In genomic region chr7:80106498-80107113, GRCh38 we compare ENCODE assay signal across 13 cellular contexts. TPM values are rescaled to one million over a fixed set of nuclear protein-coding genes. Genes with fewer than 3 reads are reported as not detected.
DNase-seq lines count a peak whose midpoint lies in the region; ATAC-seq, FAIRE-seq and TF ChIP-seq lines count a peak whose summit lies in the region.
"Had no signal": no experiment of that assay in that cellular context is flagged by ENCODE, and none has a peak within 500 bp of the region (broad histone marks: within the 10 kb centered on the region; RNA-seq: fewer than 3 reads in every experiment).

No MANE protein-coding gene starts in this region.

- peak overlapping the region; percentile 13 for H3K4me3 Mint-ChIP-seq in endothelial cell (ENCODE audit: unreplicated experiment)
- H3K4me3 Mint-ChIP-seq in CD8-positive, alpha-beta memory T cell, result no peak overlapping the region

- H3K9me3 ChIP-seq in right lobe of liver (no peaks in the 10 kb centered on the region), HepG2 (ENCODE audit: low read length) (no peaks in the 10 kb centered on the region)
- no peaks in the 10 kb centered on the region for H3K9me3 ChIP-seq in CD8-positive, alpha-beta memory T cell (ENCODE audit: low read length)
- H3K9me3 ChIP-seq: BE2C had no signal

- FAIRE-seq in HepG2 (lab: Jason Lieb, UNC), result no peak

- POLR2A ChIA-PET in HepG2 (lab: Yijun Ruan, JAX), result no interaction called here
- POLR2A ChIA-PET in CD8-positive, alpha-beta memory T cell (lab: Charles Lee), result no interaction called here

- 49% methylated on average over 2 of the region's 2 CpGs for WGBS in right lobe of liver (ENCODE audit: insufficient coverage, low coverage, low lambda C conversion rate, missing lambda C conversion rate)
- 32% methylated on average over 2 of the region's 2 CpGs for WGBS in HepG2 (ENCODE audit: low lambda C conversion rate)

- H3K4me1 ChIP-seq in right lobe of liver, result peaks cover 0 to 7% (median 0%) of the 10 kb centered on the region in 4 donors
- no peaks in the 10 kb centered on the region for H3K4me1 ChIP-seq in HepG2 (ENCODE audit: insufficient read depth, low read length)
- H3K4me1 ChIP-seq in CD8-positive, alpha-beta memory T cell (ENCODE audit: insufficient read depth, low read length), result peaks cover 9% of the 10 kb centered on the region
- H3K4me1 ChIP-seq: BE2C had no signal

- H3K4me1 Mint-ChIP-seq in endothelial cell (ENCODE audit: unreplicated experiment), result peaks cover 47% of the 10 kb centered on the region
- peaks cover 0 to 7% (median 0%) of the 10 kb centered on the region in 3 donors for H3K4me1 Mint-ChIP-seq in CD8-positive, alpha-beta memory T cell

- H3K27ac ChIP-seq in right lobe of liver (no peak overlapping the region), HepG2 (ENCODE audit: extremely low read length, insufficient read depth, low read length) (no peak overlapping the region), caudate nucleus (ENCODE audit: low read depth, low read length) (no peak overlapping the region)
- no peak overlapping the region for H3K27ac ChIP-seq in CD8-positive, alpha-beta memory T cell (ENCODE audit: low read depth, low read length)

- no peaks in the 10 kb centered on the region for H3K36me3 Mint-ChIP-seq in endothelial cell (ENCODE audit: low read depth, unreplicated experiment)
- H3K36me3 Mint-ChIP-seq in CD8-positive, alpha-beta memory T cell, result no peaks in the 10 kb centered on the region
- H3K36me3 Mint-ChIP-seq: T-cell had no signal

- H3K79me2 ChIP-seq in HepG2 (ENCODE audit: insufficient read depth, low read length), result no peaks in the 10 kb centered on the region

- peaks cover 2% of the 10 kb centered on the region for H3K27me3 Mint-ChIP-seq in endothelial cell (ENCODE audit: unreplicated experiment)
- H3K27me3 Mint-ChIP-seq in CD8-positive, alpha-beta memory T cell, result no peaks in the 10 kb centered on the region
- H3K27me3 Mint-ChIP-seq: T-cell had no signal

- H3K27me3 ChIP-seq in right lobe of liver, result no peaks in the 10 kb centered on the region
- no peaks in the 10 kb centered on the region for H3K27me3 ChIP-seq in HepG2 (ENCODE audit: control insufficient read depth in 1 of 2, insufficient read depth in 2 of 2, low read length in 2 of 2)
- H3K27me3 ChIP-seq in CD8-positive, alpha-beta memory T cell (ENCODE audit: insufficient read depth, low read length, poor library complexity, severe bottlenecking), result no peaks in the 10 kb centered on the region
- H3K27me3 ChIP-seq: BE2C had no signal

- in situ Hi-C loops in HepG2 (cut with HindIII; ENCODE audit: extremely low pct_ligation_motif_present, low pct_unique_long_range_greater_than_20kb), result no loop called here

- peak; percentile 47 to 61 (median 54) for ATAC-seq in right lobe of liver
- ATAC-seq in HepG2, result no peak

- TF ChIP-seq EP300 in HepG2 (IDR thresholded peaks at IDR 0.05; ENCODE audit: low read depth in 2 of 2, low read length in 2 of 2) (no peak), HepG2 (CRISPR knock-in tag; IDR thresholded peaks at IDR 0.05; ENCODE audit: borderline replicate concordance) (no peak)

- intact Hi-C loops in right lobe of liver (cut with DNase I), result no loop called here
- intact Hi-C loops in HepG2 (cut with micrococcal nuclease; ENCODE audit: unreplicated experiment), result no loop called here

- no peak for TF ChIP-seq CTCF in right lobe of liver (IDR thresholded peaks at IDR 0.05)
- TF ChIP-seq CTCF in HepG2 (CRISPR knock-in tag; IDR thresholded peaks at IDR 0.05), result no peak
- no peak for TF ChIP-seq CTCF in endothelial cell (IDR thresholded peaks at IDR 0.05; ENCODE audit: unreplicated experiment)

- CTCF ChIA-PET in HepG2 (lab: Yijun Ruan, JAX; ENCODE audit: low intra/inter-chr PET ratio, low total read pairs), result no interaction called here
- CTCF ChIA-PET in CD8-positive, alpha-beta memory T cell (lab: Charles Lee), result no interaction called here

- no TSS peak for BruUV-seq in HepG2 (replicated peaks; lab: Mats Ljungman, UMichigan)

- H3K9ac ChIP-seq in HepG2 (ENCODE audit: insufficient read depth, low read depth, low read length), result no peak overlapping the region

- no peak overlapping the region for H2AFZ ChIP-seq in HepG2 (ENCODE audit: low read length)

- no peak for TF ChIP-seq RAD21 in HepG2 (CRISPR knock-in tag; IDR thresholded peaks at IDR 0.05)

- H3K4me2 ChIP-seq in HepG2 (ENCODE audit: low read depth, low read length), result no peak overlapping the region

- no peak overlapping the region for H3K4me3 ChIP-seq in right lobe of liver
- no peak overlapping the region for H3K4me3 ChIP-seq in HepG2 (replicated peaks in 1 of 3; ENCODE audit: insufficient read depth in 1 of 3, low read depth in 2 of 3, low read length in 3 of 3)
- H3K4me3 ChIP-seq in CD8-positive, alpha-beta memory T cell (ENCODE audit: low read length), result no peak overlapping the region

- no peak for TF ChIP-seq POLR2A in right lobe of liver (IDR thresholded peaks at IDR 0.05)
- no peak for TF ChIP-seq POLR2A in HepG2 (IDR thresholded peaks at IDR 0.05; ENCODE audit: insufficient read depth in 1 of 2, low read depth in 2 of 2, low read length in 2 of 2)

- H3K9me3 Mint-ChIP-seq in endothelial cell (ENCODE audit: unreplicated experiment), result no peaks in the 10 kb centered on the region
- H3K9me3 Mint-ChIP-seq in CD8-positive, alpha-beta memory T cell, result peaks cover under 1 to 12% (median 7%) of the 10 kb centered on the region in 5 donors

- no peak for DNase-seq in right lobe of liver
- DNase-seq in HepG2 (ENCODE audit: low spot score), result no peak
- peak; percentile 13 for DNase-seq in HT-29 (ENCODE audit: low spot score)
- no peak for DNase-seq in endothelial cell (ENCODE audit: low spot score)
- DNase-seq in CD8-positive, alpha-beta memory T cell, result no peak
- no peak for DNase-seq in caudate nucleus (lab: John Stamatoyannopoulos, UW)
- DNase-seq in AG08396 (ENCODE audit: low spot score), result no peak
- DNase-seq in DMS53 (lab: John Stamatoyannopoulos, UW), result no peak
- DNase-seq: BE2C, NCI-H524, nucleus accumbens, T-cell, trophoblast cell had no signal

- no peaks in the 10 kb centered on the region for H3K36me3 ChIP-seq in right lobe of liver
- no peaks in the 10 kb centered on the region for H3K36me3 ChIP-seq in HepG2 (replicated peaks in 1 of 2; ENCODE audit: control insufficient read depth in 1 of 2, insufficient read depth in 2 of 2, low read length in 2 of 2)
- H3K36me3 ChIP-seq in CD8-positive, alpha-beta memory T cell (ENCODE audit: insufficient read depth, low read length), result no peaks in the 10 kb centered on the region
- H3K36me3 ChIP-seq: BE2C had no signal

- H3K27ac Mint-ChIP-seq in endothelial cell (ENCODE audit: unreplicated experiment), result peak overlapping the region; percentile 96
- H3K27ac Mint-ChIP-seq in CD8-positive, alpha-beta memory T cell, result no peak overlapping the region

- H4K20me1 ChIP-seq in HepG2 (ENCODE audit: insufficient read depth, low read length), result no peaks in the 10 kb centered on the region

TF ChIP-seq in HepG2, 621 proteins besides CTCF, POLR2A, EP300 and RAD21:
- TF ChIP-seq RBAK (CRISPR knock-in tag; IDR thresholded peaks at IDR 0.05) (no peak), TRIM22 (IDR thresholded peaks at IDR 0.05) (no peak), BATF2 (CRISPR knock-in tag; IDR thresholded peaks at IDR 0.05) (no peak), ZNF619 (CRISPR knock-in tag; IDR thresholded peaks at IDR 0.05) (no peak)

RNA-seq across cellular contexts. Expression of gene GNAI1, which starts 28.0 kb away (rescaled TPM):
- total RNA-seq in right lobe of liver, result 10 to 100 TPM; 10.9 to 21.5 (median 16.5) TPM
- total RNA-seq in HepG2 (2016; rRNA removed; fragmentation: Illumina TruSeq; extraction: Trizol), result 5.7 and 8.8 TPM in 2 replicates
- total RNA-seq in HepG2 (2016; cell fraction: cytosol; rRNA removed; fragmentation: Illumina TruSeq; extraction: Trizol; ENCODE audit: low read depth), result 1.9 and 2.0 TPM in 2 replicates
- total RNA-seq in HepG2 (2016; cell fraction: insoluble cytoplasmic fraction; rRNA removed; fragmentation: Illumina TruSeq; extraction: Trizol), result 5.8 and 7.5 TPM in 2 replicates
- total RNA-seq in HepG2 (2016; cell fraction: membrane; rRNA removed; fragmentation: Illumina TruSeq; extraction: Trizol), result 2.5 and 2.9 TPM in 2 replicates
- 5.6 and 7.8 TPM in 2 replicates for total RNA-seq in HepG2 (2016; cell fraction: nucleus; rRNA removed; fragmentation: Illumina TruSeq; extraction: Trizol)
- 2.5 and 3.5 TPM in 2 replicates for polyA plus RNA-seq in HepG2 (2011; rRNA removed)
- polyA plus RNA-seq in HepG2 (2011; cell fraction: cytosol; rRNA removed), result 1.5 and 1.8 TPM in 2 replicates
- polyA plus RNA-seq in HepG2 (2011; cell fraction: nucleus; rRNA removed), result 0.95 and 1.2 TPM in 2 replicates
- 3.1 and 4.0 TPM in 2 replicates for polyA plus RNA-seq in HepG2 (2012)
- 0.59 and 0.60 TPM in 2 replicates for polyA plus RNA-seq in HepG2 (2016; cell fraction: cytosol; fragmentation: Illumina TruSeq; extraction: Trizol; ENCODE audit: low read depth)
- polyA plus RNA-seq in HepG2 (2016; cell fraction: insoluble cytoplasmic fraction; fragmentation: Illumina TruSeq; extraction: Trizol; ENCODE audit: low read depth), result 5.0 and 6.6 TPM in 2 replicates
- 0.89 and 1.1 TPM in 2 replicates for polyA plus RNA-seq in HepG2 (2016; cell fraction: membrane; fragmentation: Illumina TruSeq; extraction: Trizol; ENCODE audit: low read depth)
- 6.3 and 6.8 TPM in 2 replicates for polyA plus RNA-seq in HepG2 (2016; cell fraction: nucleus; fragmentation: Illumina TruSeq; extraction: Trizol; ENCODE audit: insufficient read depth, low read depth)
- 1.9 and 8.5 TPM in 2 replicates for polyA minus RNA-seq in HepG2 (2011; rRNA and poly(A)+ RNA removed; ENCODE audit: low replicate concordance)
- polyA minus RNA-seq in HepG2 (2011; cell fraction: cytosol; rRNA and poly(A)+ RNA removed), result 2.9 and 4.9 TPM in 2 replicates
- 8.8 and 10.6 TPM in 2 replicates for polyA minus RNA-seq in HepG2 (2011; cell fraction: nucleus; rRNA and poly(A)+ RNA removed)
- 30.7 and 31.4 TPM in 2 replicates for total RNA-seq in HT-29 (2014; rRNA removed; shearing (Covaris generic))
- 132 TPM for total RNA-seq in endothelial cell (ENCODE audit: unreplicated experiment)
- under 1 TPM; 0.39 to 0.42 TPM for total RNA-seq in CD8-positive, alpha-beta memory T cell
- 3.8 TPM for polyA plus RNA-seq in CD8-positive, alpha-beta memory T cell
